In the genomic region with DNA sequence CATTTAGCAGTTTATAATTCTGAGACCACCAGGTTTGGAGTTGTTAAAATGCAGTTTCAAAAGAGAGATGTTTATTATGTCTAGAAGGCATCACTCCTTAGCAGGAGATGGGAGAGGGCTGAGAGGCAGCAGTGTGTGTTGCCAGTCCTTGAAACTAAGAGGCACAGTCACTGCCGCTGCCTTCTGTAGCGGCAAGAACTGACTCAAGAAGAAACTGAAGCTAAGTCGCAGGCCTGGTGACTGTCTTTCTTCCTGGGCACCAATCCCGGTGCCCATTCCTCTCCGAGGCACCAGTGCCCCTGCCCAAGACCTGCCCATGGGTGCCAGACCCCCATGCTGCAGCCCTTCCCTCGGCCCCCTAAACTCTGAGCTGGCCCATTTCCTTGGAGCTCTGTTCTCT, we compare ENCODE assay signal across 21 cellular contexts. TPM values are rescaled to one million over a fixed set of nuclear protein-coding genes. Genes with fewer than 3 reads are reported as not detected.
DNase-seq lines count a peak whose midpoint lies in the region; ATAC-seq and TF ChIP-seq lines count a peak whose summit lies in the region.
"Had no signal": no experiment of that assay in that cellular context is flagged by ENCODE, and none has a peak within 500 bp of the region (broad histone marks: within the 10 kb centered on the region; RNA-seq: fewer than 3 reads in every experiment).

No MANE protein-coding gene starts in this region.

- no peak overlapping the region for H3K4me2 ChIP-seq in PC-9
- H3K4me2 ChIP-seq: neural progenitor cell had no signal

- no peaks in the 10 kb centered on the region for H3K4me1 ChIP-seq in PC-9 (replicated peaks; ENCODE audit: insufficient read depth)
- H3K4me1 ChIP-seq: adrenal gland had no signal

- CTCF ChIA-PET in activated CD4-positive, alpha-beta T cell treated with anti-CD3 and anti-CD28 coated beads, Interleukin-2, amount 10 ng/mL, durations not matched to agents 7 days and 5 days (lab: Charles Lee), result interaction anchor here (0.6 to 1.6 kb wide), 6 partner anchors 10 to 438 kb away, joined by 3 to 5 read pairs (median 3); partner anchors contain the start of genes BRCA2 and ZAR1L
- CTCF ChIA-PET in PC-9 (lab: Charles Lee), result no interaction called here

- DNase-seq in activated CD4-positive, alpha-beta T cell treated with anti-CD3 and anti-CD28 coated beads, Interleukin-2, amount 10 ng/mL, durations not matched to agents 7 days and 5 days, result no peak
- no peak for DNase-seq in activated CD4-positive, alpha-beta T cell treated with anti-CD3 and anti-CD28 coated beads, Interleukin-2, amount 50 U/mL, for 1 hour
- DNase-seq in effector memory CD8-positive, alpha-beta T cell, result no peak
- no peak for DNase-seq in type B pancreatic cell (ENCODE audit: extremely low spot score, unreplicated experiment)
- no peak for DNase-seq in PC-9
- DNase-seq: ACHN; adrenal gland; glutamatergic neuron; NCI-H2081; NCI-H82; stimulated activated naive CD4-positive, alpha-beta T cell treated with Interleukin-2 at 50 U/mL for 16 hours; T-helper 9 cell had no signal

- H3K4me3 Mint-ChIP-seq in activated CD4-positive, alpha-beta T cell treated with anti-CD3 and anti-CD28 coated beads, Interleukin-2, amount 10 ng/mL, durations not matched to agents 7 days and 5 days, result peak overlapping the region; percentile 23
- no peak overlapping the region for H3K4me3 Mint-ChIP-seq in effector memory CD8-positive, alpha-beta T cell
- no peak overlapping the region for H3K4me3 Mint-ChIP-seq in type B pancreatic cell
- H3K4me3 Mint-ChIP-seq: memory B cell, neural progenitor cell had no signal

- H3K4me3 ChIP-seq in PC-9, result no peak overlapping the region
- H3K4me3 ChIP-seq: adrenal gland, neural progenitor cell, vagina had no signal

- intact Hi-C loops in PC-9 (cut with micrococcal nuclease; ENCODE audit: unreplicated experiment), result no loop called here

- H3K27ac ChIP-seq in PC-9, result no peak overlapping the region
- H3K27ac ChIP-seq: adrenal gland, epithelial cell of prostate, neural progenitor cell, vagina had no signal

- no peaks in the 10 kb centered on the region for H3K27me3 Mint-ChIP-seq in activated CD4-positive, alpha-beta T cell treated with anti-CD3 and anti-CD28 coated beads, Interleukin-2, amount 10 ng/mL, durations not matched to agents 7 days and 5 days
- H3K27me3 Mint-ChIP-seq in effector memory CD8-positive, alpha-beta T cell, result no peaks in the 10 kb centered on the region
- peaks cover 3% of the 10 kb centered on the region for H3K27me3 Mint-ChIP-seq in type B pancreatic cell
- H3K27me3 Mint-ChIP-seq: memory B cell had no signal

- no peaks in the 10 kb centered on the region for H3K9me3 ChIP-seq in PC-9 (ENCODE audit: insufficient read depth, low read depth)
- H3K9me3 ChIP-seq: adrenal gland, vagina had no signal

- no peak overlapping the region for H2AFZ ChIP-seq in PC-9
- H2AFZ ChIP-seq: neural progenitor cell had no signal

- no peaks in the 10 kb centered on the region for H4K20me1 ChIP-seq in PC-9 (ENCODE audit: insufficient read depth)

- H3K9me2 ChIP-seq in PC-9 (ENCODE audit: insufficient read depth), result no peaks in the 10 kb centered on the region

- no peaks in the 10 kb centered on the region for H3K27me3 ChIP-seq in PC-9 (ENCODE audit: insufficient read depth, low read depth)
- H3K27me3 ChIP-seq: adrenal gland, vagina had no signal

- no peaks in the 10 kb centered on the region for H3F3A ChIP-seq in PC-9 (ENCODE audit: insufficient read depth, low read depth)

- no peaks in the 10 kb centered on the region for H3K79me2 ChIP-seq in PC-9 (ENCODE audit: low read depth)

- H3K4me1 Mint-ChIP-seq in activated CD4-positive, alpha-beta T cell treated with anti-CD3 and anti-CD28 coated beads, Interleukin-2, amount 10 ng/mL, durations not matched to agents 7 days and 5 days, result peaks cover 29% of the 10 kb centered on the region
- H3K4me1 Mint-ChIP-seq in effector memory CD8-positive, alpha-beta T cell (ENCODE audit: low read depth in 2 of 2), result peaks cover 19 to 22% of the 10 kb centered on the region in 2 donors
- peaks cover 21% of the 10 kb centered on the region for H3K4me1 Mint-ChIP-seq in type B pancreatic cell (ENCODE audit: unreplicated experiment)

- H3K27ac Mint-ChIP-seq in activated CD4-positive, alpha-beta T cell treated with anti-CD3 and anti-CD28 coated beads, Interleukin-2, amount 10 ng/mL, durations not matched to agents 7 days and 5 days, result peak overlapping the region; percentile 22
- peak overlapping the region; percentile 74 to 82 for H3K27ac Mint-ChIP-seq in effector memory CD8-positive, alpha-beta T cell
- no peak overlapping the region for H3K27ac Mint-ChIP-seq in type B pancreatic cell
- H3K27ac Mint-ChIP-seq: neural progenitor cell had no signal

- ATAC-seq in GM18867 (IDR thresholded peaks at IDR 0.05; ENCODE audit: unreplicated experiment), result peak; percentile 88
- ATAC-seq in HG03045 (IDR thresholded peaks at IDR 0.05; ENCODE audit: unreplicated experiment), result peak; percentile 55
- ATAC-seq in effector memory CD8-positive, alpha-beta T cell (replicated peaks), result no peak
- no peak for ATAC-seq in GM18907 (IDR thresholded peaks at IDR 0.05; ENCODE audit: unreplicated experiment)
- ATAC-seq: HepG2, sciatic nerve had no signal

- no peaks in the 10 kb centered on the region for H3K36me3 ChIP-seq in PC-9 (ENCODE audit: low read depth)
- H3K36me3 ChIP-seq: adrenal gland, neural progenitor cell had no signal

- H3K36me3 Mint-ChIP-seq in activated CD4-positive, alpha-beta T cell treated with anti-CD3 and anti-CD28 coated beads, Interleukin-2, amount 10 ng/mL, durations not matched to agents 7 days and 5 days (ENCODE audit: low read depth), result peaks cover 32% of the 10 kb centered on the region
- H3K36me3 Mint-ChIP-seq in effector memory CD8-positive, alpha-beta T cell (ENCODE audit: insufficient read depth), result peaks cover 42% of the 10 kb centered on the region
- H3K36me3 Mint-ChIP-seq in type B pancreatic cell, result no peaks in the 10 kb centered on the region

- no TSS peak for BruUV-seq in PC-9 (replicated peaks; lab: Mats Ljungman, UMichigan)

- TF ChIP-seq CTCF in type B pancreatic cell (conservative IDR thresholded peaks at IDR 0.05) (no peak), PC-9 (conservative IDR thresholded peaks at IDR 0.05) (no peak)

- no peaks in the 10 kb centered on the region for H3K9me3 Mint-ChIP-seq in activated CD4-positive, alpha-beta T cell treated with anti-CD3 and anti-CD28 coated beads, Interleukin-2, amount 10 ng/mL, durations not matched to agents 7 days and 5 days
- no peaks in the 10 kb centered on the region for H3K9me3 Mint-ChIP-seq in effector memory CD8-positive, alpha-beta T cell
- no peaks in the 10 kb centered on the region for H3K9me3 Mint-ChIP-seq in type B pancreatic cell
- H3K9me3 Mint-ChIP-seq: memory B cell, neural progenitor cell had no signal

- POLR2A ChIA-PET in activated CD4-positive, alpha-beta T cell treated with anti-CD3 and anti-CD28 coated beads, Interleukin-2, amount 10 ng/mL, durations not matched to agents 7 days and 5 days (lab: Charles Lee), result interaction anchor here (1.7 kb wide), 1 partner anchor 93 kb away, joined by 3 read pairs; the partner anchor contains the start of genes BRCA2 and ZAR1L
- POLR2A ChIA-PET in PC-9 (lab: Charles Lee; ENCODE audit: unreplicated experiment), result no interaction called here

RNA-seq across cellular contexts. Expression of gene N4BP2L1, which starts 20.1 kb away (rescaled TPM):
- 10 to 100 TPM; 30.4 to 32.0 TPM for total RNA-seq in activated CD4-positive, alpha-beta T cell treated with anti-CD3 and anti-CD28 coated beads, Interleukin-2, amount 10 ng/mL, durations not matched to agents 7 days and 5 days
- 4.9 and 7.4 TPM in 2 replicates for total RNA-seq in type B pancreatic cell (ENCODE audit: low replicate concordance)
- total RNA-seq in PC-9 (2021), result 3.0 and 4.0 TPM in 2 replicates

Comparison
In these comparisons a context has a peak if more than half of its experiments do, and no peak if none do; other contexts are left out.
1. ATAC-seq: peak in GM18867 (single experiment) and HG03045 (single experiment); none in effector memory CD8-positive, alpha-beta T cell (single experiment) and GM18907 (single experiment).